Comparison of ENCODE assay signal across 8 cellular contexts in genomic region chr22:23750374-23750743, GRCh38. TPM values are rescaled to one million over a fixed set of nuclear protein-coding genes. Genes with fewer than 3 reads are reported as not detected.
DNase-seq lines count a peak whose midpoint lies in the region; ATAC-seq and TF ChIP-seq lines count a peak whose summit lies in the region.

No MANE protein-coding gene starts in this region.

- peak overlapping the region; percentile 61 for H3K27ac Mint-ChIP-seq in activated T-helper 1 cell treated with anti-CD3 and anti-CD28 coated beads, Interleukin-12 subunit alpha, Interleukin-12 subunit beta, Interleukin-2, Interleukin-4 antibody, amounts not matched to agents 30 ng/mL and 10 ng/mL and 1 ng/mL, durations not matched to agents 14 hours and 24 hours and 36 hours

- peak overlapping the region; percentile 85 for H3K4me3 Mint-ChIP-seq in activated T-helper 1 cell treated with anti-CD3 and anti-CD28 coated beads, Interleukin-12 subunit alpha, Interleukin-12 subunit beta, Interleukin-2, Interleukin-4 antibody, amounts not matched to agents 30 ng/mL and 10 ng/mL and 1 ng/mL, durations not matched to agents 14 hours and 24 hours and 36 hours

- H3K9me3 Mint-ChIP-seq in activated T-helper 1 cell treated with anti-CD3 and anti-CD28 coated beads, Interleukin-12 subunit alpha, Interleukin-12 subunit beta, Interleukin-2, Interleukin-4 antibody, amounts not matched to agents 30 ng/mL and 10 ng/mL and 1 ng/mL, durations not matched to agents 14 hours and 24 hours and 36 hours = no peaks in the 10 kb centered on the region

- H3K27ac ChIP-seq in HL-60 (replicated peaks) = peak overlapping the region; percentile 38
- H3K27ac ChIP-seq in iPS DF 6.9 (ENCODE audit: low read length) = no peak overlapping the region
- H3K27ac ChIP-seq in spleen = peak overlapping the region; percentile 85 to 94 (median 91)

- peaks cover 12% of the 10 kb centered on the region for H3K4me1 Mint-ChIP-seq in activated T-helper 1 cell treated with anti-CD3 and anti-CD28 coated beads, Interleukin-12 subunit alpha, Interleukin-12 subunit beta, Interleukin-2, Interleukin-4 antibody, amounts not matched to agents 30 ng/mL and 10 ng/mL and 1 ng/mL, durations not matched to agents 14 hours and 24 hours and 36 hours (ENCODE audit: low read depth)

- TF ChIP-seq CTCF in HL-60 (IDR thresholded peaks at IDR 0.05; ENCODE audit: insufficient read depth, low read length) = no peak
- no peak for TF ChIP-seq CTCF in spleen (IDR thresholded peaks at IDR 0.05 in 8 of 11, conservative IDR thresholded peaks at IDR 0.05 in 3 of 11)
- TF ChIP-seq CTCF in GM20000 (IDR thresholded peaks at IDR 0.05; ENCODE audit: extremely low read depth, missing control alignments) = no peak

- intact Hi-C loops in activated T-helper 1 cell treated with anti-CD3 and anti-CD28 coated beads, Interleukin-12 subunit alpha, Interleukin-12 subunit beta, Interleukin-2, Interleukin-4 antibody, amounts not matched to agents 30 ng/mL and 10 ng/mL and 1 ng/mL, durations not matched to agents 14 hours and 24 hours and 36 hours (cut with micrococcal nuclease) = loop anchor here (5.0 kb wide), 1 partner anchor 37 kb away; the partner anchor contains the start of gene SMARCB1
- intact Hi-C loops in spleen (cut with DNase I; ENCODE audit: low total_unique reads) = no loop called here

- H3K4me3 ChIP-seq in HL-60 (replicated peaks; ENCODE audit: insufficient read depth, low read length) = peak overlapping the region; percentile 87
- peak overlapping the region; percentile 88; the same call in 1 of the 2 replicates for H3K4me3 ChIP-seq in iPS DF 6.9 (ENCODE audit: low read length)
- H3K4me3 ChIP-seq in spleen = peak overlapping the region; percentile 45 to 85 (median 61)

- no peak for TF ChIP-seq POLR2A in spleen (IDR thresholded peaks at IDR 0.05)

- no peak for DNase-seq in HL-60 (ENCODE audit: low read depth in 1 of 2, low spot score in 1 of 2)
- no peak for DNase-seq in activated T-helper 1 cell treated with anti-CD3 and anti-CD28 coated beads, Interleukin-12 subunit alpha, Interleukin-12 subunit beta, Interleukin-2, Interleukin-4 antibody, amounts not matched to agents 30 ng/mL and 10 ng/mL and 1 ng/mL, durations not matched to agents 14 hours and 24 hours and 36 hours (ENCODE audit: low spot score)
- DNase-seq in iPS DF 6.9 (ENCODE audit: low read depth, low spot score) = no peak
- DNase-seq in spleen = no peak
- no peak for DNase-seq in GM20000 (ENCODE audit: low spot score)
- DNase-seq in Ammon's horn (ENCODE audit: low spot score) = no peak
- DNase-seq in NCI-H1092 treated with DMSO at 0.1 percent for 48 hours (lab: John Stamatoyannopoulos, UW) = no peak

- H3K36me3 ChIP-seq in iPS DF 6.9 (ENCODE audit: control insufficient read depth, insufficient read depth, low read length) = no peaks in the 10 kb centered on the region
- H3K36me3 ChIP-seq in spleen = peaks cover 0 to under 1% (median 0%) of the 10 kb centered on the region in 6 donors

- no CpG with 5 or more reads among the region's 7 CpGs for WGBS in iPS DF 6.9 (ENCODE audit: insufficient coverage, insufficient read length)
- 22 to 28% (median 24%) methylated on average over 7 of the region's 7 CpGs for WGBS in spleen, 5 donors

- no peak for ATAC-seq in GM21737 (IDR thresholded peaks at IDR 0.05; ENCODE audit: unreplicated experiment)

- H3K36me3 Mint-ChIP-seq in activated T-helper 1 cell treated with anti-CD3 and anti-CD28 coated beads, Interleukin-12 subunit alpha, Interleukin-12 subunit beta, Interleukin-2, Interleukin-4 antibody, amounts not matched to agents 30 ng/mL and 10 ng/mL and 1 ng/mL, durations not matched to agents 14 hours and 24 hours and 36 hours (ENCODE audit: low read depth) = peaks cover 5% of the 10 kb centered on the region

- H3K27me3 ChIP-seq in HL-60 (ENCODE audit: insufficient read depth, poor library complexity, severe bottlenecking) (no peaks in the 10 kb centered on the region), iPS DF 6.9 (ENCODE audit: control insufficient read depth, insufficient read depth, low read length) (no peaks in the 10 kb centered on the region), spleen (replicated peaks in 1 of 7) (no peaks in the 10 kb centered on the region)

- H3K9me3 ChIP-seq in iPS DF 6.9 (ENCODE audit: control insufficient read depth, insufficient read depth, low read length) (no peaks in the 10 kb centered on the region), spleen (no peaks in the 10 kb centered on the region)

- H3K4me1 ChIP-seq in iPS DF 6.9 (ENCODE audit: control insufficient read depth, insufficient read depth, low read length) (no peaks in the 10 kb centered on the region), spleen (peaks cover 4 to 61% (median 33%) of the 10 kb centered on the region in 6 donors)

- H3K27me3 Mint-ChIP-seq in activated T-helper 1 cell treated with anti-CD3 and anti-CD28 coated beads, Interleukin-12 subunit alpha, Interleukin-12 subunit beta, Interleukin-2, Interleukin-4 antibody, amounts not matched to agents 30 ng/mL and 10 ng/mL and 1 ng/mL, durations not matched to agents 14 hours and 24 hours and 36 hours (ENCODE audit: insufficient read depth) = peaks cover 7% of the 10 kb centered on the region

RNA-seq across cellular contexts. Expression of gene ZNF70, which starts 0.6 kb away (rescaled TPM):
- 2.1 and 2.2 TPM in 2 replicates for total RNA-seq in activated T-helper 1 cell treated with anti-CD3 and anti-CD28 coated beads, Interleukin-12 subunit alpha, Interleukin-12 subunit beta, Interleukin-2, Interleukin-4 antibody, amounts not matched to agents 30 ng/mL and 10 ng/mL and 1 ng/mL, durations not matched to agents 14 hours and 24 hours and 36 hours
- 1 to 10 TPM; 5.0 to 7.4 (median 6.0) TPM for total RNA-seq in spleen
- polyA plus RNA-seq in spleen = 1 to 10 TPM in 1 of 3 donors, under 1 TPM in 2; 0.55 to 1.3 (median 0.72) TPM

RNA-seq across cellular contexts. Expression of gene VPREB3, which starts 3.9 kb away (rescaled TPM):
- not detected in 2 replicates for total RNA-seq in activated T-helper 1 cell treated with anti-CD3 and anti-CD28 coated beads, Interleukin-12 subunit alpha, Interleukin-12 subunit beta, Interleukin-2, Interleukin-4 antibody, amounts not matched to agents 30 ng/mL and 10 ng/mL and 1 ng/mL, durations not matched to agents 14 hours and 24 hours and 36 hours
- 100 to 1,000 TPM in 1 of 7 donors, 10 to 100 TPM in 6; 24.9 to 103 (median 49.5) TPM for total RNA-seq in spleen
- polyA plus RNA-seq in spleen = 100 to 1,000 TPM; 315 to 472 (median 377) TPM

RNA-seq across cellular contexts. Expression of gene C22orf15, which starts 12.4 kb away (rescaled TPM):
- total RNA-seq in activated T-helper 1 cell treated with anti-CD3 and anti-CD28 coated beads, Interleukin-12 subunit alpha, Interleukin-12 subunit beta, Interleukin-2, Interleukin-4 antibody, amounts not matched to agents 30 ng/mL and 10 ng/mL and 1 ng/mL, durations not matched to agents 14 hours and 24 hours and 36 hours = 0.29 and 0.49 TPM in 2 replicates
- under 1 TPM in 4 of 7 donors, not detected in 3; 0.44 to 0.97 (median 0.76) TPM for total RNA-seq in spleen
- polyA plus RNA-seq in spleen = 1 to 10 TPM in 1 of 3 donors, under 1 TPM in 2; 0.29 to 1.4 (median 0.59) TPM

RNA-seq across cellular contexts. Expression of gene CHCHD10, which starts 17.4 kb away (rescaled TPM):
- total RNA-seq in activated T-helper 1 cell treated with anti-CD3 and anti-CD28 coated beads, Interleukin-12 subunit alpha, Interleukin-12 subunit beta, Interleukin-2, Interleukin-4 antibody, amounts not matched to agents 30 ng/mL and 10 ng/mL and 1 ng/mL, durations not matched to agents 14 hours and 24 hours and 36 hours = 89.1 and 96.4 TPM in 2 replicates
- 100 to 1,000 TPM in 1 of 7 donors, 10 to 100 TPM in 6; 16.8 to 101 (median 83.4) TPM for total RNA-seq in spleen
- 100 to 1,000 TPM; 117 to 189 (median 167) TPM for polyA plus RNA-seq in spleen

RNA-seq across cellular contexts. Expression of gene MMP11, which starts 22.3 kb away (rescaled TPM):
- total RNA-seq in activated T-helper 1 cell treated with anti-CD3 and anti-CD28 coated beads, Interleukin-12 subunit alpha, Interleukin-12 subunit beta, Interleukin-2, Interleukin-4 antibody, amounts not matched to agents 30 ng/mL and 10 ng/mL and 1 ng/mL, durations not matched to agents 14 hours and 24 hours and 36 hours = 0.34 and 0.69 TPM in 2 replicates
- 10 to 100 TPM in 1 of 7 donors, 1 to 10 TPM in 5, under 1 TPM in 1; 0.66 to 11.0 (median 3.3) TPM for total RNA-seq in spleen
- polyA plus RNA-seq in spleen = 1 to 10 TPM; 4.4 to 6.8 (median 4.7) TPM

Comparison
In these comparisons a context has a peak if more than half of its experiments do, and no peak if none do; other contexts are left out.
1. RNA of gene VPREB3, which starts 3.9 kb away (total RNA-seq): 24.9 to 103 TPM in spleen; not detected in activated T-helper 1 cell treated with anti-CD3 and anti-CD28 coated beads, Interleukin-12 subunit alpha, Interleukin-12 subunit beta, Interleukin-2, Interleukin-4 antibody, amounts not matched to agents 30 ng/mL and 10 ng/mL and 1 ng/mL, durations not matched to agents 14 hours and 24 hours and 36 hours; every median in the first group is over 10 times any median in the second.
2. Peak in every context shown above with its lines, with median percentiles within 50 percentile points of each other: H3K4me3 ChIP-seq.